In genomic region chr9:89666950-89667349, GRCh38 we compare ENCODE assay signal across 13 cellular contexts.
"Had no signal": no experiment of that assay in that cellular context is flagged by ENCODE, and none has a peak within 500 bp of the region (broad histone marks: within the 10 kb centered on the region; RNA-seq: fewer than 3 reads in every experiment).

No MANE protein-coding gene starts in this region.

- H2AFZ ChIP-seq: parathyroid adenoma had no signal

- H3K27me3 ChIP-seq: brain microvascular endothelial cell, dorsolateral prefrontal cortex, heart right ventricle had no signal

- H3K9ac ChIP-seq: parathyroid adenoma had no signal

- H3K36me3 ChIP-seq: brain microvascular endothelial cell, heart right ventricle had no signal

- H3K4me3 ChIP-seq: dorsolateral prefrontal cortex, heart right ventricle had no signal

- H3K79me2 ChIP-seq: parathyroid adenoma had no signal

- DNase-seq: activated CD4-positive, alpha-beta T cell treated with anti-CD3 and anti-CD28 coated beads, Interleukin-2, amount 10 ng/mL, durations not matched to agents 24 days and 14 days; activated CD4-positive, CD25-positive, alpha-beta regulatory T cell; activated CD8-positive, alpha-beta memory T cell treated with anti-CD3 and anti-CD28 coated beads, Interleukin-2, amount 50 U/mL, for 48 hours; activated naive CD8-positive, alpha-beta T cell treated with anti-CD3 and anti-CD28 coated beads, Interleukin-2, amount 10 ng/mL, durations not matched to agents 7 days and 5 days; activated T-cell treated with anti-CD3 and anti-CD28 coated beads, Interleukin-2, amount 50 U/mL, for 72 hours; brain microvascular endothelial cell; dorsolateral prefrontal cortex; heart right ventricle; naive B cell; SW 1271 had no signal

- FAIRE-seq: frontal cortex had no signal

- H3K27ac ChIP-seq: brain microvascular endothelial cell, dorsolateral prefrontal cortex, parathyroid adenoma had no signal

- ATAC-seq: activated T-cell treated with anti-CD3 and anti-CD28 coated beads, Interleukin-2, amount 50 U/mL, for 72 hours; stimulated activated effector memory CD8-positive, alpha-beta T cell treated with anti-CD3 and anti-CD28 coated beads, Interleukin-12 subunit alpha, Interleukin-12 subunit beta, amount 100 ng/mL, for 72 hours had no signal

- H3K9me3 ChIP-seq: heart right ventricle had no signal
